9 cellular contexts compared by ENCODE assay signal in the genomic region with DNA sequence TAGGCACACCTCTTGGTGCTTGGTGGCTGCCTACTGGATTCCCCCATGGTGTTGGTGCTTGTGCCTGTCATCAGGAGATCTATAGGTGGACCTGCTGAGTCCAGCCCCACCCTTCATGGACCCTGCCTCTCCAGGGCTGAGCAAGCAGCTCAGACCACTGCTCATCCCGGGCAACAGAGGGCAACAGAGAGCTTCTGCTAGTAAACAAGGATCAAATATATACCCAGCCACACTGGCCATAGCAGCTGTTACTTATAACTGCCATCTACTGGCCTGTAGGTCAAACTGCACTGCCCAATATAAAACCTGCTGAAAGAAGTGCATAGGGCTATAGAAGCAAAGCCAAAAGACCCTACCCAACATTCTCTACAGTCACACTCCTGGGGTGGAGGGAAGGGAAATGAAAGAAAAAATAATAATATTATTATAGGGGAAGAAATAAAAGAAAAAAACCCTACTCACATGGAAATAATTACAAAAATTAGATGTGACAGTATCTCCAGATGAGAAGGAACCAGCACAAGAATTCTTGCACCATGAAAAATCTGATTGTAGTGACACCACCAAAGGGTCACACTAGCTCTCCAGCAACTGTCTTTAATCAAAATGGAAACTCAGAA. TPM values are rescaled to one million over a fixed set of nuclear protein-coding genes. Genes with fewer than 3 reads are reported as not detected.
A peak's percentile ranks its signal among the peaks of the same experiment; 100 is the strongest.
DNase-seq lines count a peak whose midpoint lies in the region; ATAC-seq, FAIRE-seq and TF ChIP-seq lines count a peak whose summit lies in the region.
"Had no signal": no experiment of that assay in that cellular context is flagged by ENCODE, and none has a peak within 500 bp of the region (broad histone marks: within the 10 kb centered on the region; RNA-seq: fewer than 3 reads in every experiment).

No MANE protein-coding gene starts in this region.

- CTCF ChIA-PET in CD4-positive, alpha-beta T cell (lab: Charles Lee) = interaction anchor here (0.6 to 2.8 kb wide), 10 partner anchors 17 to 100 kb away, joined by 3 to 34 read pairs (median 4); partner anchors contain the start of gene ZNF800

- intact Hi-C loops in CD4-positive, alpha-beta T cell (cut with DNase I, micrococcal nuclease) = loop anchor here (1.0 to 10.0 kb wide), 4 partner anchors 53 to 101 kb away; partner anchors contain the start of gene ZNF800 (in 2 of the 2)

- DNase-seq in CD4-positive, alpha-beta T cell = peak; percentile 17 to 44 (median 24)
- DNase-seq in NCI-H82 treated with DMSO at 0.1 percent for 48 hours (lab: John Stamatoyannopoulos, UW; ENCODE audit: unreplicated experiment) (peak; percentile 67), activated T-cell treated with anti-CD3 and anti-CD28 coated beads for 1 hour (ENCODE audit: low read depth) (peak; percentile 12), glomerular visceral epithelial cell (ENCODE audit: extremely low spot score) (peak; percentile 45), HTR-8/SVneo (ENCODE audit: insufficient read length, low spot score) (no peak)
- DNase-seq in stimulated activated CD4-positive, alpha-beta T cell treated with anti-CD3 and anti-CD28 coated beads, Interleukin-4, amount 100 ng/mL, for 48 hours (ENCODE audit: low read depth in 2 of 2) = peak; percentile 24 to 29

- H3K4me3 Mint-ChIP-seq in CD4-positive, alpha-beta T cell = no peak overlapping the region

- peak; percentile 74 for TF ChIP-seq CTCF in CD4-positive, alpha-beta T cell (IDR thresholded peaks at IDR 0.05)

- H3K27ac ChIP-seq in CD4-positive, alpha-beta T cell (ENCODE audit: low read depth, low read length) = no peak overlapping the region
- H3K27ac ChIP-seq: SK-N-MC had no signal

- no peaks in the 10 kb centered on the region for H3K27me3 ChIP-seq in CD4-positive, alpha-beta T cell (ENCODE audit: control insufficient read depth, insufficient read depth, low read length)

- H3K9me3 Mint-ChIP-seq in CD4-positive, alpha-beta T cell = peaks cover 4% of the 10 kb centered on the region

- peaks cover 16% of the 10 kb centered on the region for H3K27me3 Mint-ChIP-seq in CD4-positive, alpha-beta T cell

- no peak overlapping the region for H3K27ac Mint-ChIP-seq in CD4-positive, alpha-beta T cell

- no peak for FAIRE-seq in HTR-8/SVneo (lab: Jason Lieb, UNC)

- POLR2A ChIA-PET in CD4-positive, alpha-beta T cell (lab: Charles Lee) = interaction anchor here (1.4 to 1.9 kb wide), 4 partner anchors 33 to 100 kb away, joined by 5 to 20 read pairs (median 8); partner anchors contain the start of gene ZNF800

- H3K4me1 Mint-ChIP-seq in CD4-positive, alpha-beta T cell (ENCODE audit: low read depth) = peaks cover 33% of the 10 kb centered on the region

- H3K36me3 Mint-ChIP-seq in CD4-positive, alpha-beta T cell (ENCODE audit: low read depth) = peaks cover 23% of the 10 kb centered on the region

- ATAC-seq in CD4-positive, alpha-beta T cell (ENCODE audit: poor library complexity) = peak; percentile 90
- ATAC-seq in GM19043 (IDR thresholded peaks at IDR 0.05; ENCODE audit: low read depth, unreplicated experiment) (peak; percentile 100), HG03108 (IDR thresholded peaks at IDR 0.05; ENCODE audit: unreplicated experiment) (peak; percentile 99)

- H3K9me3 ChIP-seq in CD4-positive, alpha-beta T cell (ENCODE audit: control insufficient read depth, low read length) = peaks cover 10% of the 10 kb centered on the region

RNA-seq across cellular contexts. Expression of gene ZNF800, which starts 54.9 kb away (rescaled TPM):
- 10 to 100 TPM; 73.9 to 78.9 TPM for total RNA-seq in CD4-positive, alpha-beta T cell
